9 cellular contexts compared by ENCODE assay signal in the genomic region with DNA sequence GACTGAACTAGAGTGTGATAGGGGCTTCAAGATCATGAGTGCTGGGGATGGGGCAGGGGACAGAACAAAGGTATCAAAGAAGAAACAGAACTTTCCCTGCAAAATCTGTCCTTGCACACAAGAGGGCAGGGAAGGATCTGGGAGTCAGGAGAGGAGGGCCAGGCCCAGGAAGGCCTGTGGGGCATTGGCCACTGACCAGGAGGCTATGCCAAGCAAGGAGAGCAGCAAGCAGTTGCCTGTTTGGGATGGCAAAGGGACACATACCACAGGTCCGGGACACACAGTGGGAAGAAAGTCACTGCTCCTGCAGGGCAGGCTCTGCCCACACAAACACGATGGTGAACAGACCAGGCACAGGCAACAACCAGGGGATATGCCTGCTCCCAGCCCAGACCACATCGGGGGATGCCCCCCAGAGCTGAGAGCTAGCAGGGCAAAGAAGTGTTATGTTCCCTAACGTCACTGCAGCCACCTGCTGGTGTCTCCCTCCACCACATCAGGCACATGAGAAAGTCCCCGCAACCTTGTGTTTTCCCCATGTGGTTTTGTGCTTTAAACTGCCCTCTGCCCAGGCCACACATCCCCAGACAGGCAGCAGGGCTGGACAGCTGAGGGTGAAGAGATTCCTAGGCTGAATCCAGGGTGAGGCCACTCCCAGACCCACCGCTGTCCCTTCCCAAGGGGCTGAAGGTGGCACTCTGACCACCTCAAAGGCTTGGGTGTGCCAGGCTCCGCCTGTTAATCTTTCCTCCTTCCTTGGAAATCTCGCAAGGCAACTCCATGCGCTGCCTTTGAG. TPM values are rescaled to one million over a fixed set of nuclear protein-coding genes. Genes with fewer than 3 reads are reported as not detected.
DNase-seq lines count a peak whose midpoint lies in the region; ATAC-seq and TF ChIP-seq lines count a peak whose summit lies in the region.
"Had no signal": no experiment of that assay in that cellular context is flagged by ENCODE, and none has a peak within 500 bp of the region (broad histone marks: within the 10 kb centered on the region; RNA-seq: fewer than 3 reads in every experiment).

No MANE protein-coding gene starts in this region.

- H3K36me3 ChIP-seq in heart right ventricle = peaks cover 0 to 9% (median 0%) of the 10 kb centered on the region in 9 donors
- H3K36me3 ChIP-seq: transverse colon had no signal

- H3K27ac Mint-ChIP-seq in WTC11 = peak overlapping the region; percentile 3; the same call in 1 of the 2 replicates
- H3K27ac Mint-ChIP-seq in stimulated activated naive CD8-positive, alpha-beta T cell treated with anti-CD3 and anti-CD28 coated beads, Interleukin-15, Interleukin-2, amounts not matched to agents 100 ng/mL and 50 ng/mL, for 24 hours = peak overlapping the region; percentile 52

- TF ChIP-seq CTCF in heart right ventricle (IDR thresholded peaks at IDR 0.05) (no peak), WTC11 (IDR thresholded peaks at IDR 0.05) (no peak), RWPE1 (conservative IDR thresholded peaks at IDR 0.05; ENCODE audit: low read depth) (no peak)

- H3K4me3 Mint-ChIP-seq in WTC11 = no peak overlapping the region
- H3K4me3 Mint-ChIP-seq in stimulated activated naive CD8-positive, alpha-beta T cell treated with anti-CD3 and anti-CD28 coated beads, Interleukin-15, Interleukin-2, amounts not matched to agents 100 ng/mL and 50 ng/mL, for 24 hours = no peak overlapping the region

- DNase-seq in heart right ventricle = no peak
- DNase-seq in cardiac septum (ENCODE audit: low spot score) = no peak
- no peak for DNase-seq in WTC11 (ENCODE audit: low spot score)
- no peak for DNase-seq in foreskin melanocyte
- DNase-seq in globus pallidus (ENCODE audit: low spot score) = no peak
- no peak for DNase-seq in RWPE1 (ENCODE audit: low spot score)
- DNase-seq: transverse colon had no signal

- H3K9me3 Mint-ChIP-seq in WTC11 = no peaks in the 10 kb centered on the region
- H3K9me3 Mint-ChIP-seq in stimulated activated naive CD8-positive, alpha-beta T cell treated with anti-CD3 and anti-CD28 coated beads, Interleukin-15, Interleukin-2, amounts not matched to agents 100 ng/mL and 50 ng/mL, for 24 hours = no peaks in the 10 kb centered on the region

- intact Hi-C loops in heart right ventricle (cut with DNase I) = loop anchor here in 9 of 10 donors (1.0 to 10.0 kb wide), 8 partner anchors 72 to 257 kb away; partner anchors contain the start of gene CACNA1S (in 5 of the 9)
- intact Hi-C loops in cardiac septum (cut with DNase I) = loop anchor here (2.0 to 5.0 kb wide), 3 partner anchors 73 to 252 kb away; no protein-coding TSS in a partner anchor

- POLR2A ChIA-PET in WTC11 (lab: Charles Lee) = no interaction called here
- POLR2A ChIA-PET in RWPE1 (lab: Yijun Ruan, JAX; ENCODE audit: low non-redundant PET) = no interaction called here

- CTCF ChIA-PET in WTC11 (lab: Charles Lee) (interaction anchor here (1.0 to 4.3 kb wide), 4 partner anchors 10 to 149 kb away, joined by 3 to 76 read pairs (median 8); no protein-coding TSS in a partner anchor), RWPE1 (lab: Yijun Ruan, JAX) (interaction anchor here (0.5 to 3.7 kb wide), 7 partner anchors 9 to 183 kb away, joined by 3 to 39 read pairs (median 4); no protein-coding TSS in a partner anchor)

- H3K27me3 Mint-ChIP-seq in WTC11 (ENCODE audit: low read depth) = no peaks in the 10 kb centered on the region
- H3K27me3 Mint-ChIP-seq in stimulated activated naive CD8-positive, alpha-beta T cell treated with anti-CD3 and anti-CD28 coated beads, Interleukin-15, Interleukin-2, amounts not matched to agents 100 ng/mL and 50 ng/mL, for 24 hours = no peaks in the 10 kb centered on the region

- peaks cover 0 to 9% (median 3%) of the 10 kb centered on the region in 9 donors for H3K4me1 ChIP-seq in heart right ventricle

- no peak overlapping the region for H3K4me3 ChIP-seq in heart right ventricle
- H3K4me3 ChIP-seq: transverse colon had no signal

- no peaks in the 10 kb centered on the region; the same call in 1 of the 2 replicates for H3K36me3 Mint-ChIP-seq in WTC11
- H3K36me3 Mint-ChIP-seq in stimulated activated naive CD8-positive, alpha-beta T cell treated with anti-CD3 and anti-CD28 coated beads, Interleukin-15, Interleukin-2, amounts not matched to agents 100 ng/mL and 50 ng/mL, for 24 hours (ENCODE audit: low read depth) = peaks cover 23% of the 10 kb centered on the region

- 64 to 70% methylated on average over 9 of the region's 9 CpGs for WGBS in heart right ventricle, 2 donors

- no peaks in the 10 kb centered on the region for H3K9me3 ChIP-seq in heart right ventricle
- H3K9me3 ChIP-seq: transverse colon had no signal

- ATAC-seq in heart right ventricle (peak in 7 of 8 donors; percentile 21 to 36 (median 28)), HG02885 (IDR thresholded peaks at IDR 0.05; ENCODE audit: poor library complexity, unreplicated experiment) (peak; percentile 74), WTC11 (no peak; the same call in 1 of the 2 replicates)

- H3K4me1 Mint-ChIP-seq in WTC11 = no peaks in the 10 kb centered on the region; the same call in 1 of the 2 replicates
- peaks cover 25% of the 10 kb centered on the region for H3K4me1 Mint-ChIP-seq in stimulated activated naive CD8-positive, alpha-beta T cell treated with anti-CD3 and anti-CD28 coated beads, Interleukin-15, Interleukin-2, amounts not matched to agents 100 ng/mL and 50 ng/mL, for 24 hours (ENCODE audit: low read depth)

- H3K27ac ChIP-seq in heart right ventricle = no peak overlapping the region
- H3K27ac ChIP-seq in RWPE1 = no peak overlapping the region
- H3K27ac ChIP-seq: transverse colon had no signal

- peaks cover 0 to 6% (median 0%) of the 10 kb centered on the region in 7 donors for H3K27me3 ChIP-seq in heart right ventricle
- H3K27me3 ChIP-seq: transverse colon had no signal

TF ChIP-seq in WTC11, 78 proteins besides CTCF, POLR2A, EP300 and RAD21 (continues in another document):
- TF ChIP-seq, protein P1, sequence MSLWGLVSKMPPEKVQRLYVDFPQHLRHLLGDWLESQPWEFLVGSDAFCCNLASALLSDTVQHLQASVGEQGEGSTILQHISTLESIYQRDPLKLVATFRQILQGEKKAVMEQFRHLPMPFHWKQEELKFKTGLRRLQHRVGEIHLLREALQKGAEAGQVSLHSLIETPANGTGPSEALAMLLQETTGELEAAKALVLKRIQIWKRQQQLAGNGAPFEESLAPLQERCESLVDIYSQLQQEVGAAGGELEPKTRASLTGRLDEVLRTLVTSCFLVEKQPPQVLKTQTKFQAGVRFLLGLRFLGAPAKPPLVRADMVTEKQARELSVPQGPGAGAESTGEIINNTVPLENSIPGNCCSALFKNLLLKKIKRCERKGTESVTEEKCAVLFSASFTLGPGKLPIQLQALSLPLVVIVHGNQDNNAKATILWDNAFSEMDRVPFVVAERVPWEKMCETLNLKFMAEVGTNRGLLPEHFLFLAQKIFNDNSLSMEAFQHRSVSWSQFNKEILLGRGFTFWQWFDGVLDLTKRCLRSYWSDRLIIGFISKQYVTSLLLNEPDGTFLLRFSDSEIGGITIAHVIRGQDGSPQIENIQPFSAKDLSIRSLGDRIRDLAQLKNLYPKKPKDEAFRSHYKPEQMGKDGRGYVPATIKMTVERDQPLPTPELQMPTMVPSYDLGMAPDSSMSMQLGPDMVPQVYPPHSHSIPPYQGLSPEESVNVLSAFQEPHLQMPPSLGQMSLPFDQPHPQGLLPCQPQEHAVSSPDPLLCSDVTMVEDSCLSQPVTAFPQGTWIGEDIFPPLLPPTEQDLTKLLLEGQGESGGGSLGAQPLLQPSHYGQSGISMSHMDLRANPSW (CRISPR knock-in tag; conservative IDR thresholded peaks at IDR 0.05; ENCODE audit: low read depth) = no peak
- TF ChIP-seq, protein P2, sequence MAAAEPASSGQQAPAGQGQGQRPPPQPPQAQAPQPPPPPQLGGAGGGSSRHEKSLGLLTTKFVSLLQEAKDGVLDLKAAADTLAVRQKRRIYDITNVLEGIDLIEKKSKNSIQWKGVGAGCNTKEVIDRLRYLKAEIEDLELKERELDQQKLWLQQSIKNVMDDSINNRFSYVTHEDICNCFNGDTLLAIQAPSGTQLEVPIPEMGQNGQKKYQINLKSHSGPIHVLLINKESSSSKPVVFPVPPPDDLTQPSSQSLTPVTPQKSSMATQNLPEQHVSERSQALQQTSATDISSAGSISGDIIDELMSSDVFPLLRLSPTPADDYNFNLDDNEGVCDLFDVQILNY (CRISPR knock-in tag; IDR thresholded peaks at IDR 0.05) = no peak
- no peak for TF ChIP-seq MXD4 (CRISPR knock-in tag; IDR thresholded peaks at IDR 0.05; ENCODE audit: borderline replicate concordance)
- no peak for TF ChIP-seq ZNF138 (CRISPR knock-in tag; conservative IDR thresholded peaks at IDR 0.05)
- no peak for TF ChIP-seq RELA (CRISPR knock-in tag; IDR thresholded peaks at IDR 0.05; ENCODE audit: borderline replicate concordance)
- no peak for TF ChIP-seq NFATC4 (CRISPR knock-in tag; IDR thresholded peaks at IDR 0.05)
- no peak for TF ChIP-seq AR (CRISPR knock-in tag; IDR thresholded peaks at IDR 0.05)

RNA-seq across cellular contexts. Expression of gene KIF21B, which starts 53.6 kb away (rescaled TPM):
- total RNA-seq in heart right ventricle = 1 to 10 TPM in 1 of 10 donors, under 1 TPM in 9; 0.32 to 2.6 (median 0.41) TPM
- under 1 TPM; 0.10 to 0.44 TPM for polyA plus RNA-seq in heart right ventricle
- 0.73 TPM for total RNA-seq in cardiac septum
- 17.8 to 19.4 TPM (median 18.0 TPM) in 3 replicates for total RNA-seq in WTC11 (2021)
